ENCODE assay signal across 8 cellular contexts in the genomic region with DNA sequence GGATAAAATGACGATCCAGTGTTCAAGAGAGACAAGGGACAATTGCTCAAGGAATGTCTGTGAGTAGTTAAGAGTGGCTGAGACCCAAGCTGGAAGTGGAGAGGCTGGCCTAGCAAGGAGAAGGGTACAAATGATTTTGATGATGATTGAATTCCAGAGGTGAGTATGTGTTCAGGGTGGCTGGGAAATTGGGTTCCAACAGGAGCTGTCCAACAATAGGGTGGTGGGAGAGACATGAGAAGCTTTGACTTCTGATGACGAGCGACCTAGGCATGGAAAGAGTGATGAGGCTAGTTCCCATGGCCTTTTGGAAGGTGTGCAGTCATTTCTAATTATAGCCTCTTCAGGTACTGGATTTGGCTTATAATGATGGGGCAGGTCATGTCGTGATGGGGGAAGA. TPM values are rescaled to one million over a fixed set of nuclear protein-coding genes. Genes with fewer than 3 reads are reported as not detected.
"Had no signal": no experiment of that assay in that cellular context is flagged by ENCODE, and none has a peak within 500 bp of the region (broad histone marks: within the 10 kb centered on the region; RNA-seq: fewer than 3 reads in every experiment).

No MANE protein-coding gene starts in this region.

- DNase-seq: GM23248, GOT3, H7, IMR-90, KBM-7 had no signal

- H3K9me3 ChIP-seq: HAP-1 had no signal

- H3K36me3 ChIP-seq: HAP-1 had no signal

- H3K27ac ChIP-seq: GM23248, KMS-11 had no signal

- H3K4me3 ChIP-seq: GM23248, HAP-1 had no signal

RNA-seq across cellular contexts. Expression of a gene that starts 29.1 kb away (rescaled TPM):
- total RNA-seq: HT-29 had no signal

RNA-seq across cellular contexts. Expression of a gene that starts 54.1 kb away (rescaled TPM):
- total RNA-seq: GM23248, HT-29 had no signal
